In the genomic region with DNA sequence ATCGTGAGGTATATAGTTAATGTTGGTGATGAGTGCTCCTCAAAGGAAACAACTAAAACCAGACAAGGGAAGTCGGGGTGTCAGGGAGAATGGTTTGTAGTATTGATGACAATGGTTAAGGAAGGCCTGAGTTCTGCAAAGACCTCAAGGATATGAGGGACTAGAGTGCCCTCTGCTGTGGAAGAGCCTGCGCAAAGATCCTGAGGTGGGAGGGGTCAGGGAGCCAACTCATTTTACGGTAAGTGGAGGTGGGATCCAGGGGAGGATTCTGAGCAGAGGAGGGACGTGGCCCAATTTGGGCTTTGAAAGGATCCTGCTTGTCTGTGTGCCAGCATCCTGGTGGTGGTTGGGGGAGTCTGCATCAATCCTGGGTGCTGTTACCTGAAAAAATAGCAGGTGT, we compare ENCODE assay signal across 1 cellular context.
TF ChIP-seq lines count a peak whose summit lies in the region.

No MANE protein-coding gene starts in this region.

TF ChIP-seq in SK-N-SH treated with all-trans-retinoic acid at 6 μM for 48 hours, 23 proteins besides CTCF, POLR2A, EP300 and RAD21:
- TF ChIP-seq, protein P1, sequence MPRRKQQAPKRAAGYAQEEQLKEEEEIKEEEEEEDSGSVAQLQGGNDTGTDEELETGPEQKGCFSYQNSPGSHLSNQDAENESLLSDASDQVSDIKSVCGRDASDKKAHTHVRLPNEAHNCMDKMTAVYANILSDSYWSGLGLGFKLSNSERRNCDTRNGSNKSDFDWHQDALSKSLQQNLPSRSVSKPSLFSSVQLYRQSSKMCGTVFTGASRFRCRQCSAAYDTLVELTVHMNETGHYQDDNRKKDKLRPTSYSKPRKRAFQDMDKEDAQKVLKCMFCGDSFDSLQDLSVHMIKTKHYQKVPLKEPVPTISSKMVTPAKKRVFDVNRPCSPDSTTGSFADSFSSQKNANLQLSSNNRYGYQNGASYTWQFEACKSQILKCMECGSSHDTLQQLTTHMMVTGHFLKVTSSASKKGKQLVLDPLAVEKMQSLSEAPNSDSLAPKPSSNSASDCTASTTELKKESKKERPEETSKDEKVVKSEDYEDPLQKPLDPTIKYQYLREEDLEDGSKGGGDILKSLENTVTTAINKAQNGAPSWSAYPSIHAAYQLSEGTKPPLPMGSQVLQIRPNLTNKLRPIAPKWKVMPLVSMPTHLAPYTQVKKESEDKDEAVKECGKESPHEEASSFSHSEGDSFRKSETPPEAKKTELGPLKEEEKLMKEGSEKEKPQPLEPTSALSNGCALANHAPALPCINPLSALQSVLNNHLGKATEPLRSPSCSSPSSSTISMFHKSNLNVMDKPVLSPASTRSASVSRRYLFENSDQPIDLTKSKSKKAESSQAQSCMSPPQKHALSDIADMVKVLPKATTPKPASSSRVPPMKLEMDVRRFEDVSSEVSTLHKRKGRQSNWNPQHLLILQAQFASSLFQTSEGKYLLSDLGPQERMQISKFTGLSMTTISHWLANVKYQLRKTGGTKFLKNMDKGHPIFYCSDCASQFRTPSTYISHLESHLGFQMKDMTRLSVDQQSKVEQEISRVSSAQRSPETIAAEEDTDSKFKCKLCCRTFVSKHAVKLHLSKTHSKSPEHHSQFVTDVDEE (CRISPR knock-in tag; IDR thresholded peaks at IDR 0.05) = no peak
- no peak for TF ChIP-seq ISL1 (CRISPR knock-in tag; IDR thresholded peaks at IDR 0.05)
- TF ChIP-seq, protein P2, sequence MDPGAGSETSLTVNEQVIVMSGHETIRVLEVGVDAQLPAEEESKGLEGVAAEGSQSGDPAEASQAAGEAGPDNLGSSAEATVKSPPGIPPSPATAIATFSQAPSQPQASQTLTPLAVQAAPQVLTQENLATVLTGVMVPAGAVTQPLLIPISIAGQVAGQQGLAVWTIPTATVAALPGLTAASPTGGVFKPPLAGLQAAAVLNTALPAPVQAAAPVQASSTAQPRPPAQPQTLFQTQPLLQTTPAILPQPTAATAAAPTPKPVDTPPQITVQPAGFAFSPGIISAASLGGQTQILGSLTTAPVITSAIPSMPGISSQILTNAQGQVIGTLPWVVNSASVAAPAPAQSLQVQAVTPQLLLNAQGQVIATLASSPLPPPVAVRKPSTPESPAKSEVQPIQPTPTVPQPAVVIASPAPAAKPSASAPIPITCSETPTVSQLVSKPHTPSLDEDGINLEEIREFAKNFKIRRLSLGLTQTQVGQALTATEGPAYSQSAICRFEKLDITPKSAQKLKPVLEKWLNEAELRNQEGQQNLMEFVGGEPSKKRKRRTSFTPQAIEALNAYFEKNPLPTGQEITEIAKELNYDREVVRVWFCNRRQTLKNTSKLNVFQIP (CRISPR knock-in tag; IDR thresholded peaks at IDR 0.05; ENCODE audit: borderline replicate concordance, low read depth) = no peak
- TF ChIP-seq ZNF565 (CRISPR knock-in tag; conservative IDR thresholded peaks at IDR 0.05; ENCODE audit: low read depth) = no peak
- TF ChIP-seq PPARA (CRISPR knock-in tag; IDR thresholded peaks at IDR 0.05; ENCODE audit: borderline replicate concordance) = no peak
- no peak for TF ChIP-seq ZNF8 (CRISPR knock-in tag; IDR thresholded peaks at IDR 0.05)
- TF ChIP-seq, protein P3, sequence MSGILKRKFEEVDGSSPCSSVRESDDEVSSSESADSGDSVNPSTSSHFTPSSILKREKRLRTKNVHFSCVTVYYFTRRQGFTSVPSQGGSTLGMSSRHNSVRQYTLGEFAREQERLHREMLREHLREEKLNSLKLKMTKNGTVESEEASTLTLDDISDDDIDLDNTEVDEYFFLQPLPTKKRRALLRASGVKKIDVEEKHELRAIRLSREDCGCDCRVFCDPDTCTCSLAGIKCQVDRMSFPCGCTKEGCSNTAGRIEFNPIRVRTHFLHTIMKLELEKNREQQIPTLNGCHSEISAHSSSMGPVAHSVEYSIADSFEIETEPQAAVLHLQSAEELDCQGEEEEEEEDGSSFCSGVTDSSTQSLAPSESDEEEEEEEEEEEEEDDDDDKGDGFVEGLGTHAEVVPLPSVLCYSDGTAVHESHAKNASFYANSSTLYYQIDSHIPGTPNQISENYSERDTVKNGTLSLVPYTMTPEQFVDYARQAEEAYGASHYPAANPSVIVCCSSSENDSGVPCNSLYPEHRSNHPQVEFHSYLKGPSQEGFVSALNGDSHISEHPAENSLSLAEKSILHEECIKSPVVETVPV (CRISPR knock-in tag; IDR thresholded peaks at IDR 0.05) = no peak
- TF ChIP-seq SNAI2 (CRISPR knock-in tag; IDR thresholded peaks at IDR 0.05) = no peak
- no peak for TF ChIP-seq TOX (CRISPR knock-in tag; IDR thresholded peaks at IDR 0.05; ENCODE audit: borderline replicate concordance)
- no peak for TF ChIP-seq OSR1 (CRISPR knock-in tag; IDR thresholded peaks at IDR 0.05)
- no peak for TF ChIP-seq ZFP3 (CRISPR knock-in tag; IDR thresholded peaks at IDR 0.05)
- TF ChIP-seq ARNTL (CRISPR knock-in tag; IDR thresholded peaks at IDR 0.05; ENCODE audit: borderline replicate concordance, low read depth) = no peak
- TF ChIP-seq ESRRG (CRISPR knock-in tag; IDR thresholded peaks at IDR 0.05) = no peak
- TF ChIP-seq BACH2 (CRISPR knock-in tag; IDR thresholded peaks at IDR 0.05; ENCODE audit: borderline replicate concordance) = no peak
- TF ChIP-seq, protein P4, sequence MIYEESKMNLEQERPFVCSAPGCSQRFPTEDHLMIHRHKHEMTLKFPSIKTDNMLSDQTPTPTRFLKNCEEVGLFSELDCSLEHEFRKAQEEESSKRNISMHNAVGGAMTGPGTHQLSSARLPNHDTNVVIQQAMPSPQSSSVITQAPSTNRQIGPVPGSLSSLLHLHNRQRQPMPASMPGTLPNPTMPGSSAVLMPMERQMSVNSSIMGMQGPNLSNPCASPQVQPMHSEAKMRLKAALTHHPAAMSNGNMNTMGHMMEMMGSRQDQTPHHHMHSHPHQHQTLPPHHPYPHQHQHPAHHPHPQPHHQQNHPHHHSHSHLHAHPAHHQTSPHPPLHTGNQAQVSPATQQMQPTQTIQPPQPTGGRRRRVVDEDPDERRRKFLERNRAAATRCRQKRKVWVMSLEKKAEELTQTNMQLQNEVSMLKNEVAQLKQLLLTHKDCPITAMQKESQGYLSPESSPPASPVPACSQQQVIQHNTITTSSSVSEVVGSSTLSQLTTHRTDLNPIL (CRISPR knock-in tag; IDR thresholded peaks at IDR 0.05; ENCODE audit: low read depth) = no peak
- no peak for TF ChIP-seq RARB (CRISPR knock-in tag; IDR thresholded peaks at IDR 0.05)
- TF ChIP-seq ZNF70 (CRISPR knock-in tag; IDR thresholded peaks at IDR 0.05) = no peak
- no peak for TF ChIP-seq TCF4 (CRISPR knock-in tag; IDR thresholded peaks at IDR 0.05; ENCODE audit: borderline replicate concordance)
TF ChIP-seq in SK-N-SH treated with all-trans-retinoic acid at 6 μM for 48 hours: peak in this region for 0.
